In the genomic region with DNA sequence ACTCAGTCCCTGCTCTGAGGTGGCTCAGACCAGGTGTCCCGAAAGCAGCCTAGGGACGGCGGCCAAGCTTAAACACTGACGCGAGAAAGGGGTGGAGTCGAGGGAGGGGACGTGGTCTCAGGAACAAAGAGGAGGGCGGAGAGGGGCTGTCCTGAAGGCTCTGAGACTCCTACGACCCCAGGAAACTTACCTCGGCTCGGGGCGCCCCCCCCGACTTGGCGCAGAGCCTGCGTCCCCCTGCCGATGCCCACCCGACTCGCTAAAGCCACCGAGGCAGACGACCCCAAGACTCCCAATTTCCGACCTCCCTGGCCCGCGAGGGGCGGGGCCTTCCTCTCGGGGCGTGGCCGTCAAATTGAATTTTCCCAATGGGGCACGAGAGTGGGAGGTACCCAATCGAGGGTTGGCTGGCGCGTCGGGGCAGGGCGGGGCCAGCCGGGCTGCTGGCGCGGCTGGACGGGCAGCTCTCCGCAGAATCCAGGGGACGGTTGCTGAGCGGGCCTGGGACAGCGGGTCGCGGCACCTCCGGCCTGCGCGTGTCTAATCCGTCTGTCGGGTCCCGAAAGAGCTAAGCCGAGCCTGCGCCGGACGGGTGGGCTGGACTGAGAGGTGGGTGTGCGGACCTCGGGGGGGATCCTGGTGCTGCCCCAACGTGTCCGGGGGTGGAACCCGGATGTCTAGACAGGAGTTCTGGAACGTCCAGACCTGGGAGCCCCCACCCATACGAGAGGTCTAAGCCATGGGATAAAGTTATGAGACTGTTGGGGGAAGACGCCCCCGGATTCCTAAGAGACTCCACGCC, we compare ENCODE assay signal across 8 cellular contexts. TPM values are rescaled to one million over a fixed set of nuclear protein-coding genes. Genes with fewer than 3 reads are reported as not detected.
DNase-seq lines count a peak whose midpoint lies in the region; ATAC-seq and TF ChIP-seq lines count a peak whose summit lies in the region.

Gene SMTN (plus strand): TSS at position 471 of the 802 bp plus-strand sequence. CDS start 1,941 bp downstream, outside the sequence.

- no peaks in the 10 kb centered on the region for H3K36me3 ChIP-seq in adrenal gland (replicated peaks in 1 of 2)
- H3K36me3 ChIP-seq in heart left ventricle, result peaks cover 0 to 16% (median 0%) of the 10 kb centered on the region in 9 donors
- H3K36me3 ChIP-seq in upper lobe of right lung, result no peaks in the 10 kb centered on the region

- DNase-seq in NCI-H1105 (lab: John Stamatoyannopoulos, UW) (peak; percentile 79), T-helper 1 cell (peak; percentile 68 to 88 (median 81)), adrenal gland (peak; percentile 88 to 94 (median 91)), heart left ventricle (peak; percentile 94 to 97 (median 94)), posterior vena cava (ENCODE audit: low spot score) (peak; percentile 97), upper lobe of right lung (peak; percentile 95)

- H3K27ac ChIP-seq in adrenal gland (peak within 1 kb of the TSS in 4 of 5 donors; percentile 35 to 90 (median 68)), heart left ventricle (peak within 1 kb of the TSS; percentile 80 to 99 (median 94)), upper lobe of right lung (peak within 1 kb of the TSS; percentile 84)

- H3K4me3 ChIP-seq in adrenal gland (peak within 1 kb of the TSS; percentile 5 to 69 (median 26)), heart left ventricle (peak within 1 kb of the TSS; percentile 70 to 100 (median 78)), upper lobe of right lung (peak within 1 kb of the TSS; percentile 91)

- 0 to 2% (median 1%) methylated on average over 19 to 63 of the region's 63 CpGs for WGBS in adrenal gland, 4 donors
- 1% methylated on average over 17 to 63 of the region's 63 CpGs for WGBS in heart left ventricle, 4 donors

- H3K4me1 ChIP-seq in adrenal gland (replicated peaks in 1 of 2), result peaks cover 0 to 33% of the 10 kb centered on the region in 2 donors
- H3K4me1 ChIP-seq in heart left ventricle, result peaks cover 1 to 49% (median 37%) of the 10 kb centered on the region in 12 donors
- peaks cover 36% of the 10 kb centered on the region for H3K4me1 ChIP-seq in upper lobe of right lung

- intact Hi-C loops in adrenal gland (cut with DNase I) (no loop called here), heart left ventricle (cut with DNase I) (loop anchor here in 9 of 10 donors (2.0 to 5.0 kb wide), 5 partner anchors 34 to 114 kb away; partner anchors contain the start of genes MORC2 (in 6 of the 9) and TUG1 (in 6 of the 9)), posterior vena cava (cut with DNase I) (loop anchor here (2.0 to 5.0 kb wide), 3 partner anchors 44 to 114 kb away; partner anchors contain the start of genes MORC2 (in 2 of the 2) and TUG1 (in 2 of the 2)), upper lobe of right lung (cut with DNase I) (loop anchor here (5.0 kb wide), 2 partner anchors 114 to 134 kb away; partner anchors contain the start of genes MORC2 and TUG1)

- no peaks in the 10 kb centered on the region for H3K9me3 ChIP-seq in adrenal gland (replicated peaks in 1 of 3)
- H3K9me3 ChIP-seq in heart left ventricle, result no peaks in the 10 kb centered on the region
- H3K9me3 ChIP-seq in upper lobe of right lung, result no peaks in the 10 kb centered on the region

- TF ChIP-seq CTCF in adrenal gland (IDR thresholded peaks at IDR 0.05), result no peak
- TF ChIP-seq CTCF in heart left ventricle (IDR thresholded peaks at IDR 0.05), result no peak
- TF ChIP-seq CTCF in upper lobe of right lung (IDR thresholded peaks at IDR 0.05), result no peak

- ATAC-seq in HG02610 (IDR thresholded peaks at IDR 0.05; ENCODE audit: unreplicated experiment) (peak; percentile 52), heart left ventricle (peak; percentile 70 to 87 (median 84)), upper lobe of right lung (peak; percentile 83)

- H3K27me3 ChIP-seq in adrenal gland (no peaks in the 10 kb centered on the region), heart left ventricle (no peaks in the 10 kb centered on the region), upper lobe of right lung (no peaks in the 10 kb centered on the region)

- TF ChIP-seq POLR2A in GM10847 (IDR thresholded peaks at IDR 0.05; ENCODE audit: extremely low read depth, insufficient read length) (peak; percentile 79), adrenal gland (IDR thresholded peaks at IDR 0.05) (peak; percentile 81 to 89), heart left ventricle (IDR thresholded peaks at IDR 0.05) (peak; percentile 88 to 99)

RNA-seq across cellular contexts. Expression of gene SMTN, which starts in this region (rescaled TPM):
- total RNA-seq in adrenal gland (100 to 1,000 TPM in 4 of 8 donors, 10 to 100 TPM in 4; 22.7 to 115 (median 101) TPM), heart left ventricle (100 to 1,000 TPM; 114 to 270 (median 167) TPM), posterior vena cava (100 to 1,000 TPM; 511 to 666 TPM), upper lobe of right lung (71.6 TPM)
- polyA plus RNA-seq in adrenal gland (100 to 1,000 TPM in 1 of 3 donors, 10 to 100 TPM in 1, 1 to 10 TPM in 1; 4.6 to 155 (median 58.6) TPM), heart left ventricle (100 to 1,000 TPM in 1 of 2 donors, 10 to 100 TPM in 1; 55.5 to 257 TPM)

Comparison
In these comparisons a context has a peak if more than half of its experiments do, and no peak if none do; other contexts are left out.
1. Peak in every context shown above with its lines: DNase-seq, ATAC-seq, H3K4me3 ChIP-seq and H3K27ac ChIP-seq.
2. H3K4me3 ChIP-seq: peak in every context shown above with its lines; median percentile 91 in upper lobe of right lung; 78 in heart left ventricle; 26 in adrenal gland.
3. intact Hi-C loops: an anchor here in heart left ventricle (2.0 to 5.0 kb wide), posterior vena cava (2.0 to 5.0 kb wide) and upper lobe of right lung (5.0 kb wide); none called in adrenal gland.